Comparison of ENCODE assay signal across 32 cellular contexts in genomic region chr10:121740069-121740468, GRCh38.
"Had no signal": no experiment of that assay in that cellular context is flagged by ENCODE, and none has a peak within 500 bp of the region (broad histone marks: within the 10 kb centered on the region; RNA-seq: fewer than 3 reads in every experiment).

No MANE protein-coding gene starts in this region.

- H3K36me3 ChIP-seq: uterus had no signal

- DNase-seq: naive thymus-derived CD8-positive, alpha-beta T cell; nephron progenitor cell; nucleus accumbens; posterior cingulate gyrus; psoas muscle; right cardiac atrium; right lobe of liver; sigmoid colon; small intestine; spleen; stimulated activated CD4-positive, alpha-beta T cell treated with anti-CD3 and anti-CD28 coated beads, Interleukin-12 subunit alpha, Interleukin-12 subunit beta, amount 100 ng/mL, for 4 hours; stimulated activated CD4-positive, alpha-beta T cell treated with anti-CD3 and anti-CD28 coated beads, Interleukin-1b, Interleukin-23, amount 100 ng/mL, for 48 hours; stimulated activated CD4-positive, alpha-beta T cell treated with anti-CD3 and anti-CD28 coated beads, Interleukin-4, amount 100 ng/mL, for 1 hour; stimulated activated CD4-positive, alpha-beta T cell treated with anti-CD3 and anti-CD28 coated beads, Interleukin-4, amount 100 ng/mL, for 4 hours; stimulated activated CD8-positive, alpha-beta memory T cell treated with anti-CD3 and anti-CD28 coated beads, Interleukin-4, amount 100 ng/mL, for 48 hours; stimulated activated naive CD4-positive, alpha-beta T cell; stimulated activated naive CD8-positive, alpha-beta T cell treated with anti-CD3 and anti-CD28 coated beads, Interleukin-15, amount 100 ng/mL, for 72 hours; stimulated activated naive CD8-positive, alpha-beta T cell treated with anti-CD3 and anti-CD28 coated beads, Interleukin-15, Interleukin-2, amounts not matched to agents 100 U/mL and 50 U/mL, for 24 hours; substantia nigra; testis; tibial artery; transverse colon; upper lobe of right lung; uterus had no signal

- H3K27ac Mint-ChIP-seq: naive thymus-derived CD8-positive, alpha-beta T cell; natural killer cell treated with Interleukin-12 subunit alpha and Interleukin-12 subunit beta and Interleukin-15 and Interleukin-18, amount 100 ng/mL, for 72 hours; nephron progenitor cell; progenitor cell of endocrine pancreas; stimulated activated memory B cell treated with anti-CD40 and anti-IgM and Interleukin-4, amounts not matched to agents 10 μg/mL and 1 μg/mL and 100 μg/mL, for 72 hours; stimulated activated naive CD8-positive, alpha-beta T cell treated with anti-CD3 and anti-CD28 coated beads, Interleukin-15, amount 100 ng/mL, for 72 hours; type B pancreatic cell had no signal

- H3K27ac ChIP-seq: neutrophil, parathyroid adenoma, psoas muscle, right lobe of liver, sigmoid colon, spleen, suprapubic skin, testis, tibial artery, transverse colon, upper lobe of right lung, uterus had no signal

- H3K9me3 ChIP-seq: neutrophil, psoas muscle, right lobe of liver, sigmoid colon, spleen, suprapubic skin, testis, tibial artery, transverse colon, upper lobe of right lung, uterus had no signal

- H3K79me2 ChIP-seq: parathyroid adenoma had no signal

- ATAC-seq: naive thymus-derived CD8-positive, alpha-beta T cell; natural killer cell treated with Interleukin-12 subunit alpha and Interleukin-12 subunit beta and Interleukin-15 and Interleukin-18, amount 100 ng/mL, for 72 hours; psoas muscle; right cardiac atrium; right lobe of liver; stimulated activated memory B cell treated with anti-CD40 and anti-IgM and Interleukin-4, amounts not matched to agents 10 μg/mL and 1 μg/mL and 100 μg/mL, for 72 hours; stimulated activated naive CD8-positive, alpha-beta T cell treated with anti-CD3 and anti-CD28 coated beads, Interleukin-15, amount 100 ng/mL, for 72 hours; stimulated activated naive CD8-positive, alpha-beta T cell treated with anti-CD3 and anti-CD28 coated beads, Interleukin-15, Interleukin-2, amounts not matched to agents 100 U/mL and 50 U/mL, for 24 hours; upper lobe of right lung had no signal

- H3K4me3 ChIP-seq: psoas muscle, right lobe of liver, sigmoid colon, spleen, suprapubic skin, testis, tibial artery, transverse colon, upper lobe of right lung, uterus had no signal

- H3K4me3 Mint-ChIP-seq: naive thymus-derived CD8-positive, alpha-beta T cell; natural killer cell treated with Interleukin-12 subunit alpha and Interleukin-12 subunit beta and Interleukin-15 and Interleukin-18, amount 100 ng/mL, for 72 hours; nephron progenitor cell; neural crest cell; stimulated activated memory B cell treated with anti-CD40 and anti-IgM and Interleukin-4, amounts not matched to agents 10 μg/mL and 1 μg/mL and 100 μg/mL, for 72 hours; stimulated activated naive CD8-positive, alpha-beta T cell treated with anti-CD3 and anti-CD28 coated beads, Interleukin-15, amount 100 ng/mL, for 72 hours; type B pancreatic cell had no signal

- H3K27me3 ChIP-seq: right lobe of liver, sigmoid colon, suprapubic skin, testis, tibial artery, upper lobe of right lung, uterus had no signal

- H3K4me1 Mint-ChIP-seq: stimulated activated memory B cell treated with anti-CD40 and anti-IgM and Interleukin-4, amounts not matched to agents 10 μg/mL and 1 μg/mL and 100 μg/mL, for 72 hours had no signal

- H3K9me3 Mint-ChIP-seq: naive thymus-derived CD8-positive, alpha-beta T cell; natural killer cell treated with Interleukin-12 subunit alpha and Interleukin-12 subunit beta and Interleukin-15 and Interleukin-18, amount 100 ng/mL, for 72 hours; nephron progenitor cell; neural crest cell; stimulated activated memory B cell treated with anti-CD40 and anti-IgM and Interleukin-4, amounts not matched to agents 10 μg/mL and 1 μg/mL and 100 μg/mL, for 72 hours; stimulated activated naive CD8-positive, alpha-beta T cell treated with anti-CD3 and anti-CD28 coated beads, Interleukin-15, amount 100 ng/mL, for 72 hours; type B pancreatic cell had no signal

- H3K9ac ChIP-seq: parathyroid adenoma had no signal

- H3K4me1 ChIP-seq: parathyroid adenoma, psoas muscle, right lobe of liver, sigmoid colon, suprapubic skin, testis, tibial artery, transverse colon, upper lobe of right lung, uterus had no signal

- H2AFZ ChIP-seq: parathyroid adenoma had no signal

- H3K27me3 Mint-ChIP-seq: progenitor cell of endocrine pancreas; stimulated activated memory B cell treated with anti-CD40 and anti-IgM and Interleukin-4, amounts not matched to agents 10 μg/mL and 1 μg/mL and 100 μg/mL, for 72 hours; type B pancreatic cell had no signal
